In genomic region chr2:20516646-20517341, GRCh38 we compare ENCODE assay signal across 8 cellular contexts.
DNase-seq lines count a peak whose midpoint lies in the region; ATAC-seq and TF ChIP-seq lines count a peak whose summit lies in the region.
"Had no signal": no experiment of that assay in that cellular context is flagged by ENCODE, and none has a peak within 500 bp of the region (broad histone marks: within the 10 kb centered on the region; RNA-seq: fewer than 3 reads in every experiment).

No MANE protein-coding gene starts in this region.

- no peak for TF ChIP-seq POLR2A in sigmoid colon (IDR thresholded peaks at IDR 0.05)

- H3K27me3 ChIP-seq in sigmoid colon: no peaks in the 10 kb centered on the region

- H3K4me1 ChIP-seq in sigmoid colon: peaks cover 0 to 24% (median 8%) of the 10 kb centered on the region in 4 donors

- H3K9me3 ChIP-seq in sigmoid colon: no peaks in the 10 kb centered on the region

- DNase-seq in epithelial cell of proximal tubule (ENCODE audit: low read depth) (peak; percentile 71), sigmoid colon (peak; percentile 67), NCI-H526 treated with DMSO at 0.1 percent for 48 hours (lab: John Stamatoyannopoulos, UW) (no peak), NCI-H524 (lab: John Stamatoyannopoulos, UW) (no peak), NCI-H774 (lab: John Stamatoyannopoulos, UW) (no peak)

- peak overlapping the region; percentile 51 to 72 (median 62) for H3K27ac ChIP-seq in sigmoid colon
- H3K27ac ChIP-seq: epithelial cell of prostate had no signal

- ATAC-seq in GM19351 (IDR thresholded peaks at IDR 0.05; ENCODE audit: unreplicated experiment) (peak; percentile 91), HG03066 (IDR thresholded peaks at IDR 0.05; ENCODE audit: low read depth, unreplicated experiment) (peak; percentile 89)

- no peaks in the 10 kb centered on the region for H3K36me3 ChIP-seq in sigmoid colon

- intact Hi-C loops in sigmoid colon (cut with DNase I): no loop called here

- TF ChIP-seq EP300 in sigmoid colon (IDR thresholded peaks at IDR 0.05): no peak

- TF ChIP-seq CTCF in epithelial cell of proximal tubule (conservative IDR thresholded peaks at IDR 0.05; ENCODE audit: low read depth, low read length): no peak
- no peak for TF ChIP-seq CTCF in sigmoid colon (IDR thresholded peaks at IDR 0.05)

- H3K4me3 ChIP-seq in epithelial cell of proximal tubule (ENCODE audit: low read depth, low read length) (no peak overlapping the region), sigmoid colon (no peak overlapping the region)

- 26 to 55% methylated on average over 10 of the region's 10 CpGs for WGBS in sigmoid colon, 2 donors

Comparison
In these comparisons a context has a peak if more than half of its experiments do, and no peak if none do; other contexts are left out.
1. DNase-seq: peak in epithelial cell of proximal tubule (single experiment) and sigmoid colon (single experiment); none in NCI-H526 treated with DMSO at 0.1 percent for 48 hours (single experiment), NCI-H524 (0 of 2) and NCI-H774 (single experiment).